In genomic region chr4:83285022-83285387, GRCh38 we compare ENCODE assay signal across 8 cellular contexts. TPM values are rescaled to one million over a fixed set of nuclear protein-coding genes. Genes with fewer than 3 reads are reported as not detected.
DNase-seq lines count a peak whose midpoint lies in the region; ATAC-seq and TF ChIP-seq lines count a peak whose summit lies in the region.

No MANE protein-coding gene starts in this region.

- H3K36me3 Mint-ChIP-seq in stimulated activated naive CD8-positive, alpha-beta T cell treated with anti-CD3 and anti-CD28 coated beads, Interleukin-15, Interleukin-2, amounts not matched to agents 100 ng/mL and 50 ng/mL, for 24 hours (ENCODE audit: low read depth) = peaks cover 7% of the 10 kb centered on the region
- H3K36me3 Mint-ChIP-seq in endothelial cell (ENCODE audit: low read depth, unreplicated experiment) = no peaks in the 10 kb centered on the region

- WGBS in mesodermal cell (ENCODE audit: insufficient coverage in 2 of 2), 2 experiments = 48 to 72% methylated on average over 7 of the region's 10 CpGs
- WGBS in upper lobe of left lung, 2 donors = 1 to 2% methylated on average over 10 of the region's 10 CpGs

- no peak for ATAC-seq in stimulated activated naive CD8-positive, alpha-beta T cell treated with anti-CD3 and anti-CD28 coated beads, Interleukin-15, Interleukin-2, amounts not matched to agents 100 U/mL and 50 U/mL, for 24 hours
- ATAC-seq in upper lobe of left lung (ENCODE audit: low FRiP score in 2 of 2) = peak; percentile 64 to 66
- no peak for ATAC-seq in GM18520 (IDR thresholded peaks at IDR 0.05; ENCODE audit: unreplicated experiment)

- TF ChIP-seq EP300 in upper lobe of left lung (IDR thresholded peaks at IDR 0.05) = peak in 1 of 4 donors; percentile 7

- peaks cover 45% of the 10 kb centered on the region for H3K4me1 Mint-ChIP-seq in stimulated activated naive CD8-positive, alpha-beta T cell treated with anti-CD3 and anti-CD28 coated beads, Interleukin-15, Interleukin-2, amounts not matched to agents 100 ng/mL and 50 ng/mL, for 24 hours (ENCODE audit: low read depth)
- peaks cover 20% of the 10 kb centered on the region for H3K4me1 Mint-ChIP-seq in endothelial cell (ENCODE audit: unreplicated experiment)

- TF ChIP-seq POLR2A in upper lobe of left lung (IDR thresholded peaks at IDR 0.05) = no peak

- H3K36me3 ChIP-seq in mesodermal cell (ENCODE audit: control insufficient read depth, insufficient read depth, low read length) (no peaks in the 10 kb centered on the region), upper lobe of left lung (no peaks in the 10 kb centered on the region)

- H3K27me3 Mint-ChIP-seq in stimulated activated naive CD8-positive, alpha-beta T cell treated with anti-CD3 and anti-CD28 coated beads, Interleukin-15, Interleukin-2, amounts not matched to agents 100 ng/mL and 50 ng/mL, for 24 hours = no peaks in the 10 kb centered on the region
- H3K27me3 Mint-ChIP-seq in endothelial cell (ENCODE audit: unreplicated experiment) = peaks cover 6% of the 10 kb centered on the region

- peaks cover 10% of the 10 kb centered on the region for H3K4me1 ChIP-seq in mesodermal cell (ENCODE audit: control insufficient read depth, insufficient read depth, low read length, poor library complexity, severe bottlenecking)
- H3K4me1 ChIP-seq in upper lobe of left lung = peaks cover 14 to 28% (median 15%) of the 10 kb centered on the region in 4 donors

- H3K9me3 Mint-ChIP-seq in stimulated activated naive CD8-positive, alpha-beta T cell treated with anti-CD3 and anti-CD28 coated beads, Interleukin-15, Interleukin-2, amounts not matched to agents 100 ng/mL and 50 ng/mL, for 24 hours = peaks cover 4% of the 10 kb centered on the region
- H3K9me3 Mint-ChIP-seq in endothelial cell (ENCODE audit: unreplicated experiment) = no peaks in the 10 kb centered on the region

- peak overlapping the region; percentile 95 for H3K4me3 Mint-ChIP-seq in stimulated activated naive CD8-positive, alpha-beta T cell treated with anti-CD3 and anti-CD28 coated beads, Interleukin-15, Interleukin-2, amounts not matched to agents 100 ng/mL and 50 ng/mL, for 24 hours
- peak overlapping the region; percentile 92 for H3K4me3 Mint-ChIP-seq in endothelial cell (ENCODE audit: unreplicated experiment)

- H3K9me3 ChIP-seq in mesodermal cell (ENCODE audit: control insufficient read depth, low read length) (no peaks in the 10 kb centered on the region), upper lobe of left lung (no peaks in the 10 kb centered on the region)

- H3K27ac Mint-ChIP-seq in stimulated activated naive CD8-positive, alpha-beta T cell treated with anti-CD3 and anti-CD28 coated beads, Interleukin-15, Interleukin-2, amounts not matched to agents 100 ng/mL and 50 ng/mL, for 24 hours = peak overlapping the region; percentile 97
- H3K27ac Mint-ChIP-seq in endothelial cell (ENCODE audit: unreplicated experiment) = peak overlapping the region; percentile 100

- H3K27ac ChIP-seq in mesodermal cell (ENCODE audit: low read depth, low read length, severe bottlenecking) (peak overlapping the region; percentile 92), upper lobe of left lung (peak overlapping the region; percentile 87 to 98 (median 96))

- H3K4me3 ChIP-seq in mesodermal cell (ENCODE audit: extremely low read depth, insufficient read depth, low read length, poor library complexity, severe bottlenecking) (peak overlapping the region; percentile 51), upper lobe of left lung (peak overlapping the region; percentile 38 to 86 (median 78))

- no peaks in the 10 kb centered on the region for H3K27me3 ChIP-seq in upper lobe of left lung

- no peak for DNase-seq in stimulated activated naive CD8-positive, alpha-beta T cell treated with anti-CD3 and anti-CD28 coated beads, Interleukin-15, Interleukin-2, amounts not matched to agents 100 U/mL and 50 U/mL, for 24 hours
- peak; percentile 19 for DNase-seq in HuH-7 (ENCODE audit: low spot score)
- DNase-seq in SW480 (ENCODE audit: low spot score) = peak; percentile 32
- DNase-seq in endothelial cell (ENCODE audit: low spot score) = peak; percentile 7
- DNase-seq in upper lobe of left lung = peak in 1 of 2 donors; percentile 25

- TF ChIP-seq CTCF in endothelial cell (IDR thresholded peaks at IDR 0.05; ENCODE audit: unreplicated experiment) = no peak
- TF ChIP-seq CTCF in upper lobe of left lung (IDR thresholded peaks at IDR 0.05) = no peak

RNA-seq across cellular contexts. Expression of gene COQ2, which starts 0.4 kb away (rescaled TPM):
- total RNA-seq in endothelial cell (ENCODE audit: unreplicated experiment) (14.1 TPM), upper lobe of left lung (10 to 100 TPM in 5 of 6 donors, 1 to 10 TPM in 1; 8.8 to 18.8 (median 15.1) TPM)
- polyA plus RNA-seq in mesodermal cell (2013, experiment 1 of 2) = 8.8 TPM
- polyA plus RNA-seq in mesodermal cell (2013, experiment 2 of 2) = 10.7 TPM

RNA-seq across cellular contexts. Expression of gene HPSE, which starts 49.6 kb away (rescaled TPM):
- 41.0 TPM for total RNA-seq in endothelial cell (ENCODE audit: unreplicated experiment)
- polyA plus RNA-seq in mesodermal cell (2013, experiment 1 of 2) = 0.92 TPM
- 0.86 TPM for polyA plus RNA-seq in mesodermal cell (2013, experiment 2 of 2)
- total RNA-seq in upper lobe of left lung = 1 to 10 TPM; 2.1 to 9.1 (median 5.2) TPM

Comparison
In these comparisons a context has a peak if more than half of its experiments do, and no peak if none do; other contexts are left out.
1. ATAC-seq: peak in upper lobe of left lung (2 of 2); none in stimulated activated naive CD8-positive, alpha-beta T cell treated with anti-CD3 and anti-CD28 coated beads, Interleukin-15, Interleukin-2, amounts not matched to agents 100 U/mL and 50 U/mL, for 24 hours (single experiment) and GM18520 (single experiment).